17 cellular contexts compared by ENCODE assay signal in genomic region chr13:97921146-97921776, GRCh38.
"Had no signal": no experiment of that assay in that cellular context is flagged by ENCODE, and none has a peak within 500 bp of the region (broad histone marks: within the 10 kb centered on the region; RNA-seq: fewer than 3 reads in every experiment).

No MANE protein-coding gene starts in this region.

- ATAC-seq: activated T-cell treated with anti-CD3 and anti-CD28 coated beads, Interleukin-2, amount 50 U/mL, for 72 hours; foreskin keratinocyte; mucosa of descending colon; natural killer cell; T-cell had no signal

- DNase-seq: activated CD4-positive, alpha-beta memory T cell treated with anti-CD3 and anti-CD28 coated beads for 36 hours; activated naive CD4-positive, alpha-beta T cell; activated T-cell treated with anti-CD3 and anti-CD28 coated beads, Interleukin-2, amount 50 U/mL, for 72 hours; central memory CD4-positive, alpha-beta T cell; effector CD8-positive, alpha-beta T cell; foreskin keratinocyte; head of caudate nucleus; mucosa of descending colon; natural killer cell; stimulated activated CD4-positive, alpha-beta T cell treated with anti-CD3 and anti-CD28 coated beads, Interleukin-2, amount 100 ng/mL, for 24 hours; stimulated activated naive CD4-positive, alpha-beta T cell; T-cell; T1000 had no signal

- H3K4me3 ChIP-seq: coronary artery, mucosa of descending colon, right atrium auricular region had no signal

- H3K27me3 ChIP-seq: foreskin keratinocyte, right atrium auricular region had no signal

- H3K9me3 ChIP-seq: mucosa of descending colon, right atrium auricular region had no signal

- H3K27ac Mint-ChIP-seq: activated CD4-positive, alpha-beta memory T cell treated with anti-CD3 and anti-CD28 coated beads for 36 hours; natural killer cell; T-cell; type B pancreatic cell had no signal

- H3K4me1 Mint-ChIP-seq: natural killer cell, T-cell had no signal

- H3K4me3 Mint-ChIP-seq: activated CD4-positive, alpha-beta memory T cell treated with anti-CD3 and anti-CD28 coated beads for 36 hours; activated T-cell treated with anti-CD3 and anti-CD28 coated beads, Interleukin-2, amount 50 U/mL, for 72 hours; natural killer cell; T-cell; type B pancreatic cell had no signal

- H3K36me3 Mint-ChIP-seq: activated CD4-positive, alpha-beta memory T cell treated with anti-CD3 and anti-CD28 coated beads for 36 hours; natural killer cell; T-cell; type B pancreatic cell had no signal

- H3K27ac ChIP-seq: coronary artery, foreskin keratinocyte, right atrium auricular region, VCaP had no signal

- H3K36me3 ChIP-seq: right atrium auricular region had no signal

- H3K4me1 ChIP-seq: foreskin keratinocyte, right atrium auricular region had no signal
